23 cellular contexts compared by ENCODE assay signal in the genomic region with DNA sequence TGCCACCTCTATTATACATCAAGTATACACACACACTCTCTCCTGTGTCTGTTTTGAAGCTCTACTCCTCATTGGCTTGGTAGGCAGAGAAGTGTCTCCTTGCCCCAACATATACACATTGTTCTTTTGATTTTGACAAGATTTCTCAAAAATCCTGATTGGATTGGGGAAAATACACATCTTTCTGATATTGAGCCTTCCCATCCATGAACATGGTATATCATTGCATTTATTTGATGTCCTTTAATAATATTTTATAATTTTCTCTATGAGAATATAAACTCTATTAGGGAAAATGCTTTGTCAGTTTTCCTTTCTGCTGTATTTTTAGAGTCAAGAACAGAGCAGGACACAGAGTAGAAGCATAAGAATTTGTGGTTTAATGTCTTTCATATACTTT.
"Had no signal": no experiment of that assay in that cellular context is flagged by ENCODE, and none has a peak within 500 bp of the region (broad histone marks: within the 10 kb centered on the region; RNA-seq: fewer than 3 reads in every experiment).

No MANE protein-coding gene starts in this region.

- H3K4me3 ChIP-seq: colonic mucosa, coronary artery, dorsolateral prefrontal cortex, esophagus muscularis mucosa, esophagus squamous epithelium, gastrocnemius medialis, gastroesophageal sphincter, heart left ventricle, heart right ventricle had no signal

- H3K4me1 ChIP-seq: colonic mucosa, foreskin keratinocyte, gastrocnemius medialis had no signal

- H3K9me3 ChIP-seq: colonic mucosa, esophagus muscularis mucosa, esophagus squamous epithelium, gastrocnemius medialis, gastroesophageal sphincter had no signal

- H3K27ac ChIP-seq: colonic mucosa, coronary artery, dorsolateral prefrontal cortex, epithelial cell of prostate, esophagus muscularis mucosa, esophagus squamous epithelium, foreskin keratinocyte, gastrocnemius medialis, gastroesophageal sphincter, heart left ventricle, heart right ventricle had no signal

- H3K36me3 ChIP-seq: colonic mucosa, esophagus muscularis mucosa, esophagus squamous epithelium, gastrocnemius medialis, gastroesophageal sphincter, heart left ventricle, heart right ventricle had no signal

- DNase-seq: colonic mucosa; cortex of kidney; dermis blood vessel endothelial cell; dorsolateral prefrontal cortex; effector CD4-positive, alpha-beta T cell; effector CD8-positive, alpha-beta T cell; effector memory CD4-positive, alpha-beta T cell; effector memory CD8-positive, alpha-beta T cell; endodermal cell; erythroblast; esophagus squamous epithelium; foreskin fibroblast; foreskin keratinocyte; foreskin melanocyte; gastrocnemius medialis; glutamatergic neuron; head of caudate nucleus; heart left ventricle; heart right ventricle had no signal
